In the genomic region with DNA sequence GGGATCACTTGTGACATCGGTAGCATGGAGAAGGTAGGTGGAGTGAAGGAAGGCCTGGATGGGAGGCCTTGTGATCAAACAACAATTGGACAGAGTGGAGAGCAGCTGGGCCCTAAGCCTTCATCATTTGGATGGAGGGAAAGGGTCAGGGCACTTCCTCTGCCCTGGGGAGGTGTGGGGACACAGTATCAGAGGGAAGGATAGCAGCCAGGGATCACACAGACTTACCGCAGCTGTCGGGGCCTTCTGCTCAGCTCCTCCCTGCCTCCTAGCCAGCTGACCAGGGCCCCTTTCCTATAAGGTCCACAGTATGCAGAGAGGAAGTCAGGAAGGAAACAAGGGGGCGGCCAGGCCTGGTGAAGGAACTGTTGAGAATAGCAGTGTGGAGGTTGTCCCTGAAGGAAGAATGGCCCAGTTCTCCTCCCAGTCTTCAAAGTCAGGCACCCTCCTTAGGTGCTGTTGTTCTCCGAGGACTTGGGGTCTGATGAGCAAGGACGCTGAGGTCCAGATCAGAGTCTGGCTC, we compare ENCODE assay signal across 24 cellular contexts.
"Had no signal": no experiment of that assay in that cellular context is flagged by ENCODE, and none has a peak within 500 bp of the region (broad histone marks: within the 10 kb centered on the region; RNA-seq: fewer than 3 reads in every experiment).

No MANE protein-coding gene starts in this region.

- DNase-seq: activated CD4-positive, alpha-beta memory T cell treated with anti-CD3 and anti-CD28 coated beads, Interleukin-2, amount 10 ng/mL, durations not matched to agents 7 days and 5 days; activated CD4-positive, alpha-beta T cell treated with anti-CD3 and anti-CD28 coated beads, Interleukin-2, amount 10 ng/mL, durations not matched to agents 24 days and 14 days; activated gamma-delta T cell; activated naive CD4-positive, alpha-beta T cell treated with anti-CD3 and anti-CD28 coated beads, Interleukin-2, amount 50 U/mL, for 16 hours; activated naive CD8-positive, alpha-beta T cell treated with anti-CD3 and anti-CD28 coated beads, Interleukin-2, amount 50 U/mL, for 24 hours; body of pancreas; effector memory CD4-positive, alpha-beta T cell; gastrocnemius medialis; head of caudate nucleus; hypothalamus; retina; spleen; stimulated activated CD4-positive, alpha-beta T cell treated with anti-CD3 and anti-CD28 coated beads, Interleukin-4, amount 100 ng/mL, for 1 hour; T-helper 2 cell; testis; trophoblast cell; uterus had no signal

- H3K9me3 Mint-ChIP-seq: activated CD4-positive, alpha-beta memory T cell treated with anti-CD3 and anti-CD28 coated beads, Interleukin-2, amount 10 ng/mL, durations not matched to agents 7 days and 5 days; activated CD4-positive, alpha-beta T cell treated with anti-CD3 and anti-CD28 coated beads, Interleukin-2, amount 10 ng/mL, durations not matched to agents 24 days and 14 days; activated naive CD8-positive, alpha-beta T cell treated with anti-CD3 and anti-CD28 coated beads, Interleukin-2, amount 50 U/mL, for 24 hours; memory B cell; neural crest cell had no signal

- H3K4me3 ChIP-seq: body of pancreas, cardiac muscle cell, esophagus muscularis mucosa, gastrocnemius medialis, spleen, testis, uterus had no signal

- H3K27ac ChIP-seq: body of pancreas, cardiac muscle cell, esophagus muscularis mucosa, testis, uterus, VCaP had no signal

- ATAC-seq: activated CD4-positive, CD25-positive, alpha-beta regulatory T cell treated with anti-CD3 and anti-CD28 coated beads, Interleukin-2, amount 50 U/mL, for 24 hours; activated naive CD8-positive, alpha-beta T cell treated with anti-CD3 and anti-CD28 coated beads, Interleukin-2, amount 50 U/mL, for 24 hours; body of pancreas; gastrocnemius medialis had no signal

- H3K27me3 ChIP-seq: body of pancreas, cardiac muscle cell, esophagus muscularis mucosa, gastrocnemius medialis, testis, uterus had no signal

- H3K36me3 ChIP-seq: cardiac muscle cell, esophagus muscularis mucosa, gastrocnemius medialis, spleen, uterus had no signal

- H3K27me3 Mint-ChIP-seq: activated CD4-positive, alpha-beta memory T cell treated with anti-CD3 and anti-CD28 coated beads, Interleukin-2, amount 10 ng/mL, durations not matched to agents 7 days and 5 days; activated CD4-positive, alpha-beta T cell treated with anti-CD3 and anti-CD28 coated beads, Interleukin-2, amount 10 ng/mL, durations not matched to agents 24 days and 14 days; memory B cell; progenitor cell of endocrine pancreas had no signal

- H3K4me3 Mint-ChIP-seq: activated CD4-positive, alpha-beta memory T cell treated with anti-CD3 and anti-CD28 coated beads, Interleukin-2, amount 10 ng/mL, durations not matched to agents 7 days and 5 days; activated CD4-positive, alpha-beta T cell treated with anti-CD3 and anti-CD28 coated beads, Interleukin-2, amount 10 ng/mL, durations not matched to agents 24 days and 14 days; activated naive CD8-positive, alpha-beta T cell treated with anti-CD3 and anti-CD28 coated beads, Interleukin-2, amount 50 U/mL, for 24 hours; memory B cell; neural crest cell had no signal

- H3K27ac Mint-ChIP-seq: activated CD4-positive, alpha-beta memory T cell treated with anti-CD3 and anti-CD28 coated beads, Interleukin-2, amount 10 ng/mL, durations not matched to agents 7 days and 5 days; activated CD4-positive, alpha-beta T cell treated with anti-CD3 and anti-CD28 coated beads, Interleukin-2, amount 10 ng/mL, durations not matched to agents 24 days and 14 days; activated naive CD8-positive, alpha-beta T cell treated with anti-CD3 and anti-CD28 coated beads, Interleukin-2, amount 50 U/mL, for 24 hours; memory B cell; progenitor cell of endocrine pancreas had no signal

- H3K9me3 ChIP-seq: body of pancreas, esophagus muscularis mucosa, gastrocnemius medialis, spleen, testis, uterus had no signal

- H3K4me1 ChIP-seq: uterus had no signal
